3 cellular contexts compared by ENCODE assay signal in genomic region chr4:98521486-98521885, GRCh38.
TF ChIP-seq lines count a peak whose summit lies in the region.

No MANE protein-coding gene starts in this region.

TF ChIP-seq in SK-N-SH, 30 proteins besides CTCF, POLR2A, EP300 and RAD21 (continues in another document):
- TF ChIP-seq MAX (IDR thresholded peaks at IDR 0.05; ENCODE audit: low read depth) (no peak), USF1 (IDR thresholded peaks at IDR 0.05; ENCODE audit: borderline replicate concordance, low read depth) (no peak), GATA2 (CRISPR knock-in tag; IDR thresholded peaks at IDR 0.05) (no peak), MXI1 (IDR thresholded peaks at IDR 0.05; ENCODE audit: low read depth, low read length) (no peak), JUND (IDR thresholded peaks at IDR 0.05) (no peak), REST (IDR thresholded peaks at IDR 0.05; ENCODE audit: low read depth, low read length) (no peak), CHD2 (IDR thresholded peaks at IDR 0.05; ENCODE audit: low read length, partially characterized antibody) (no peak), ZBTB33 (IDR thresholded peaks at IDR 0.05; ENCODE audit: borderline replicate concordance, low read depth) (no peak), YY1 (IDR thresholded peaks at IDR 0.05; ENCODE audit: low read depth) (no peak), RCOR1 (IDR thresholded peaks at IDR 0.05; ENCODE audit: low read length) (no peak), ELF1 (IDR thresholded peaks at IDR 0.05) (no peak), EZH2phosphoT487 (IDR thresholded peaks at IDR 0.05; ENCODE audit: borderline replicate concordance, low read depth) (no peak), FOXM1 (IDR thresholded peaks at IDR 0.05; ENCODE audit: low read depth) (no peak), MEF2A (IDR thresholded peaks at IDR 0.05; ENCODE audit: borderline replicate concordance, low read depth) (no peak), NFIC (IDR thresholded peaks at IDR 0.05; ENCODE audit: borderline replicate concordance) (no peak)

TF ChIP-seq in SK-N-SH treated with all-trans-retinoic acid at 6 μM for 48 hours, 23 proteins besides CTCF, POLR2A, EP300 and RAD21:
- TF ChIP-seq ARNTL (CRISPR knock-in tag; IDR thresholded peaks at IDR 0.05; ENCODE audit: borderline replicate concordance, low read depth): no peak
- TF ChIP-seq PATZ1 (CRISPR knock-in tag; IDR thresholded peaks at IDR 0.05; ENCODE audit: borderline replicate concordance): no peak
- TF ChIP-seq CSRNP3 (CRISPR knock-in tag; IDR thresholded peaks at IDR 0.05): no peak

TF ChIP-seq in endothelial cell of umbilical vein, 7 proteins besides CTCF, POLR2A, EP300 and RAD21:
- TF ChIP-seq FOS (IDR thresholded peaks at IDR 0.05; ENCODE audit: borderline replicate concordance, insufficient read depth, low read length): no peak
- TF ChIP-seq MAX (IDR thresholded peaks at IDR 0.05; ENCODE audit: insufficient read depth, insufficient read length): no peak
- no peak for TF ChIP-seq GATA2 (IDR thresholded peaks at IDR 0.05; ENCODE audit: insufficient read depth, insufficient read length, low read depth, low read length)
- no peak for TF ChIP-seq EZH2 (IDR thresholded peaks at IDR 0.05; ENCODE audit: borderline replicate concordance, low read depth, low read length, severe bottlenecking)
- no peak for TF ChIP-seq MYC (IDR thresholded peaks at IDR 0.05; ENCODE audit: low read depth, low read length)
- no peak for TF ChIP-seq POLR2AphosphoS5 (IDR thresholded peaks at IDR 0.05; ENCODE audit: insufficient read depth, low read depth, low read length)
- no peak for TF ChIP-seq JUN (IDR thresholded peaks at IDR 0.05; ENCODE audit: borderline replicate concordance, insufficient read depth, insufficient read length, low read depth)
